1 cellular context compared by ENCODE assay signal in genomic region chr11:85539740-85540139, GRCh38.
TF ChIP-seq lines count a peak whose summit lies in the region.

No MANE protein-coding gene starts in this region.

TF ChIP-seq in WTC11, 78 proteins besides CTCF, POLR2A, EP300 and RAD21 (continued from another document):
- TF ChIP-seq, protein P1, sequence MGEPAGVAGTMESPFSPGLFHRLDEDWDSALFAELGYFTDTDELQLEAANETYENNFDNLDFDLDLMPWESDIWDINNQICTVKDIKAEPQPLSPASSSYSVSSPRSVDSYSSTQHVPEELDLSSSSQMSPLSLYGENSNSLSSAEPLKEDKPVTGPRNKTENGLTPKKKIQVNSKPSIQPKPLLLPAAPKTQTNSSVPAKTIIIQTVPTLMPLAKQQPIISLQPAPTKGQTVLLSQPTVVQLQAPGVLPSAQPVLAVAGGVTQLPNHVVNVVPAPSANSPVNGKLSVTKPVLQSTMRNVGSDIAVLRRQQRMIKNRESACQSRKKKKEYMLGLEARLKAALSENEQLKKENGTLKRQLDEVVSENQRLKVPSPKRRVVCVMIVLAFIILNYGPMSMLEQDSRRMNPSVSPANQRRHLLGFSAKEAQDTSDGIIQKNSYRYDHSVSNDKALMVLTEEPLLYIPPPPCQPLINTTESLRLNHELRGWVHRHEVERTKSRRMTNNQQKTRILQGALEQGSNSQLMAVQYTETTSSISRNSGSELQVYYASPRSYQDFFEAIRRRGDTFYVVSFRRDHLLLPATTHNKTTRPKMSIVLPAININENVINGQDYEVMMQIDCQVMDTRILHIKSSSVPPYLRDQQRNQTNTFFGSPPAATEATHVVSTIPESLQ (CRISPR knock-in tag; IDR thresholded peaks at IDR 0.05) = no peak
- no peak for TF ChIP-seq ESRRA (CRISPR knock-in tag; IDR thresholded peaks at IDR 0.05; ENCODE audit: borderline replicate concordance)
- TF ChIP-seq ZNF121 (CRISPR knock-in tag; IDR thresholded peaks at IDR 0.05) = no peak
- TF ChIP-seq CREB1 (CRISPR knock-in tag; IDR thresholded peaks at IDR 0.05) = no peak
- TF ChIP-seq NR2C2 (CRISPR knock-in tag; IDR thresholded peaks at IDR 0.05) = no peak
- no peak for TF ChIP-seq ERG (CRISPR knock-in tag; IDR thresholded peaks at IDR 0.05)
